Comparison of ENCODE assay signal across 23 cellular contexts in the genomic region with DNA sequence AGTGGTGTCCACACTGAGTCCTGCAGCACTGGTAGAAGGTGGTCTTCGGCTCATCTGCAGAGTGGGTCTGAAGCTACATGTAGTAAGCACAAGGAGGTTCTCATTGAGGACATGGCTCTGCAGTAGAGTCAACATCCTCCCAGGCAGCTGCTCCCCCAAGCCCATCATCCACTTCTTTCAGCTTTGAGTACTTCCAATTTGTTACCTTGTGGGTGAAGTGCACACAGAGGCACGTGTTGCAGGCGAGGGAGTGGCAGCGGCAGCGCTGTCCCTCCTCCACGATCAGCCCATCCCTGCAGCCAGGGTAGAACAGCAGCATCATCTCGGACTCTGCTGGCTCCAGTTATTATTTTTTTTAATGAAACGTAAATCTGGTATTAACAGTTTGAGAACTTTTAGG. TPM values are rescaled to one million over a fixed set of nuclear protein-coding genes. Genes with fewer than 3 reads are reported as not detected.
DNase-seq lines count a peak whose midpoint lies in the region; ATAC-seq and TF ChIP-seq lines count a peak whose summit lies in the region.
"Had no signal": no experiment of that assay in that cellular context is flagged by ENCODE, and none has a peak within 500 bp of the region (broad histone marks: within the 10 kb centered on the region; RNA-seq: fewer than 3 reads in every experiment).

No MANE protein-coding gene starts in this region.

- H2AFZ ChIP-seq in Karpas-422 (ENCODE audit: low read length) = 0 out of 2 replicates have a peak overlapping the region, but pooled peaks have one; percentile 6

- H3K27me3 ChIP-seq in Karpas-422 (ENCODE audit: low read length) (no peaks in the 10 kb centered on the region), foreskin keratinocyte (peaks cover 77% of the 10 kb centered on the region), BE2C (peaks cover 16% of the 10 kb centered on the region)

- H3K4me2 ChIP-seq in Karpas-422 (ENCODE audit: low read depth, low read length, poor library complexity, severe bottlenecking) = peak overlapping the region; percentile 81

- peak; percentile 20 for ATAC-seq in foreskin keratinocyte
- ATAC-seq: naive thymus-derived CD4-positive, alpha-beta T cell had no signal

- H3K4me3 ChIP-seq in Karpas-422 (ENCODE audit: low read length) (peak overlapping the region; percentile 91; the same call in 1 of the 2 replicates), BE2C (ENCODE audit: low read depth, low read length) (no peak overlapping the region)
- H3K4me3 ChIP-seq: breast epithelium, thoracic aorta, vagina had no signal

- H3K9me2 ChIP-seq in Karpas-422 (replicated peaks; ENCODE audit: insufficient read depth, low read length) = no peaks in the 10 kb centered on the region

- H3K79me2 ChIP-seq in Karpas-422 (ENCODE audit: low read length) = peaks cover 32% of the 10 kb centered on the region

- DNase-seq in DMS79 (lab: John Stamatoyannopoulos, UW) (peak; percentile 28), Karpas-422 (peak; percentile 69), NCI-H510A (lab: John Stamatoyannopoulos, UW) (peak; percentile 58), foreskin keratinocyte (no peak), SKM-1 (lab: John Stamatoyannopoulos, UW; ENCODE audit: unreplicated experiment) (no peak), BE2C (no peak), UCSD-AML1 (lab: John Stamatoyannopoulos, UW; ENCODE audit: unreplicated experiment) (no peak)
- DNase-seq in stimulated activated CD4-positive, alpha-beta T cell treated with anti-CD3 and anti-CD28 coated beads, Interleukin-1b, Interleukin-23, amount 100 ng/mL, for 48 hours = no peak
- DNase-seq: activated CD4-positive, alpha-beta T cell treated with anti-CD3 and anti-CD28 coated beads, Interleukin-2, amount 50 U/mL, for 4 hours; activated naive CD4-positive, alpha-beta T cell treated with anti-CD3 and anti-CD28 coated beads, Interleukin-2, amount 50 U/mL, for 16 hours; amniotic stem cell; Calu3; midbrain; naive thymus-derived CD4-positive, alpha-beta T cell; NCI-H1092 treated with DMSO at 0.1 percent for 48 hours; NCI-H446 treated with DMSO at 0.1 percent for 48 hours; stimulated activated CD4-positive, alpha-beta T cell treated with anti-CD3 and anti-CD28 coated beads, Interleukin-15, amount 100 ng/mL, for 24 hours; stimulated activated naive CD4-positive, alpha-beta T cell had no signal

- no peaks in the 10 kb centered on the region for H3K9me3 ChIP-seq in Karpas-422 (ENCODE audit: low read length)
- no peaks in the 10 kb centered on the region for H3K9me3 ChIP-seq in BE2C
- H3K9me3 ChIP-seq: breast epithelium, thoracic aorta, vagina had no signal

- peak overlapping the region; percentile 90 for H3K9ac ChIP-seq in Karpas-422 (ENCODE audit: low read length)

- H3K27ac ChIP-seq in Karpas-422 (ENCODE audit: low read length) (no peak overlapping the region), foreskin keratinocyte (no peak overlapping the region)
- H3K27ac ChIP-seq: breast epithelium, C4-2B, thoracic aorta, vagina had no signal

- H3K4me1 ChIP-seq in Karpas-422 (ENCODE audit: low read length) = peaks cover 62% of the 10 kb centered on the region
- no peaks in the 10 kb centered on the region for H3K4me1 ChIP-seq in foreskin keratinocyte
- H3K4me1 ChIP-seq in BE2C = peaks cover 22% of the 10 kb centered on the region

- H4K20me1 ChIP-seq in Karpas-422 (ENCODE audit: insufficient read depth, low read depth, low read length) = no peaks in the 10 kb centered on the region

- no peak for TF ChIP-seq CTCF in foreskin keratinocyte (conservative IDR thresholded peaks at IDR 0.05)
- no peak for TF ChIP-seq CTCF in BE2C (IDR thresholded peaks at IDR 0.05; ENCODE audit: low read depth, low read length)

- H3K36me3 ChIP-seq in Karpas-422 (ENCODE audit: insufficient read depth, low read length) (peaks cover 8% of the 10 kb centered on the region), BE2C (no peaks in the 10 kb centered on the region)
- H3K36me3 ChIP-seq: breast epithelium, thoracic aorta, vagina had no signal

RNA-seq across cellular contexts. Expression of gene SSTR2, which starts 1.8 kb away (rescaled TPM):
- total RNA-seq in Karpas-422 (2014; rRNA removed; shearing (Covaris generic); ENCODE audit: low replicate concordance) = 20.9 and 25.3 TPM in 2 replicates
- total RNA-seq in foreskin keratinocyte = not detected in 2 replicates
- not detected in 2 replicates for polyA plus RNA-seq in foreskin keratinocyte
- polyA plus RNA-seq in BE2C (2012; ENCODE audit: insufficient read depth, insufficient read length, low read depth) = 4.8 TPM
- total RNA-seq: naive thymus-derived CD4-positive, alpha-beta T cell; pulmonary artery endothelial cell had no signal
- polyA plus RNA-seq: naive thymus-derived CD4-positive, alpha-beta T cell had no signal

RNA-seq across cellular contexts. Expression of gene COG1, which starts 29.8 kb away (rescaled TPM):
- 11.0 and 25.3 TPM in 2 replicates for total RNA-seq in Karpas-422 (2014; rRNA removed; shearing (Covaris generic); ENCODE audit: low replicate concordance)
- 17.0 and 17.6 TPM in 2 replicates for total RNA-seq in foreskin keratinocyte
- 15.1 and 17.9 TPM in 2 replicates for polyA plus RNA-seq in foreskin keratinocyte
- 116 TPM for polyA plus RNA-seq in BE2C (2012; ENCODE audit: insufficient read depth, insufficient read length, low read depth)

Comparison
In these comparisons a context has a peak if more than half of its experiments do, and no peak if none do; other contexts are left out.
1. DNase-seq: peak in DMS79 (single experiment), Karpas-422 (single experiment) and NCI-H510A (single experiment); none in foreskin keratinocyte (0 of 2), SKM-1 (single experiment), BE2C (single experiment), UCSD-AML1 (single experiment) and stimulated activated CD4-positive, alpha-beta T cell treated with anti-CD3 and anti-CD28 coated beads, Interleukin-1b, Interleukin-23, amount 100 ng/mL, for 48 hours (single experiment).
2. RNA of gene SSTR2, which starts 1.8 kb away (total RNA-seq): 20.9 to 25.3 TPM in Karpas-422; not detected in foreskin keratinocyte; every median in the first group is over 10 times any median in the second.